Comparison of ENCODE assay signal across 1 cellular context in the genomic region with DNA sequence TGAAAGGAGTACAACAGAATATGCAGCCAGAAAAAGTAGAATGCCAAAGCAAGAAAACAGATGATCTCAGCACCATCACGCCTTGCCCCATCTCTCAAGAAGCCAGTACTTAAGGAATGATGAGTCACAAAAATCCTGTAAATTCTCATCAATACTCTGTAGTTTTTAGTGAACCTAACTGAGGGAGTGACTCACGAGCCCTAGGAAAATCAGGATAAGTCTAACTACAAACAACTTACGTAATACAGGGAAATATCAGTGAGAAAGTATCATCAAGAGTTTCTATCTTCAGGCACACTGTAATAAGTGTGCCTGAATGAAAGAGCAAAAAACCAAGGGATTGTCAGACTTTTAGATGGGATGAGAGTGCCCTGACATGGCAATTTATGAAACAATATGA.
TF ChIP-seq lines count a peak whose summit lies in the region.

No MANE protein-coding gene starts in this region.

TF ChIP-seq in HCT116, 20 proteins besides CTCF, POLR2A, EP300 and RAD21:
- TF ChIP-seq, protein P1, sequence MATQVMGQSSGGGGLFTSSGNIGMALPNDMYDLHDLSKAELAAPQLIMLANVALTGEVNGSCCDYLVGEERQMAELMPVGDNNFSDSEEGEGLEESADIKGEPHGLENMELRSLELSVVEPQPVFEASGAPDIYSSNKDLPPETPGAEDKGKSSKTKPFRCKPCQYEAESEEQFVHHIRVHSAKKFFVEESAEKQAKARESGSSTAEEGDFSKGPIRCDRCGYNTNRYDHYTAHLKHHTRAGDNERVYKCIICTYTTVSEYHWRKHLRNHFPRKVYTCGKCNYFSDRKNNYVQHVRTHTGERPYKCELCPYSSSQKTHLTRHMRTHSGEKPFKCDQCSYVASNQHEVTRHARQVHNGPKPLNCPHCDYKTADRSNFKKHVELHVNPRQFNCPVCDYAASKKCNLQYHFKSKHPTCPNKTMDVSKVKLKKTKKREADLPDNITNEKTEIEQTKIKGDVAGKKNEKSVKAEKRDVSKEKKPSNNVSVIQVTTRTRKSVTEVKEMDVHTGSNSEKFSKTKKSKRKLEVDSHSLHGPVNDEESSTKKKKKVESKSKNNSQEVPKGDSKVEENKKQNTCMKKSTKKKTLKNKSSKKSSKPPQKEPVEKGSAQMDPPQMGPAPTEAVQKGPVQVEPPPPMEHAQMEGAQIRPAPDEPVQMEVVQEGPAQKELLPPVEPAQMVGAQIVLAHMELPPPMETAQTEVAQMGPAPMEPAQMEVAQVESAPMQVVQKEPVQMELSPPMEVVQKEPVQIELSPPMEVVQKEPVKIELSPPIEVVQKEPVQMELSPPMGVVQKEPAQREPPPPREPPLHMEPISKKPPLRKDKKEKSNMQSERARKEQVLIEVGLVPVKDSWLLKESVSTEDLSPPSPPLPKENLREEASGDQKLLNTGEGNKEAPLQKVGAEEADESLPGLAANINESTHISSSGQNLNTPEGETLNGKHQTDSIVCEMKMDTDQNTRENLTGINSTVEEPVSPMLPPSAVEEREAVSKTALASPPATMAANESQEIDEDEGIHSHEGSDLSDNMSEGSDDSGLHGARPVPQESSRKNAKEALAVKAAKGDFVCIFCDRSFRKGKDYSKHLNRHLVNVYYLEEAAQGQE (IDR thresholded peaks at IDR 0.05; ENCODE audit: low read depth), result no peak
- peak; percentile 82 for TF ChIP-seq CBX3 (IDR thresholded peaks at IDR 0.05; ENCODE audit: low read depth)
- TF ChIP-seq YY1 (IDR thresholded peaks at IDR 0.05; ENCODE audit: extremely low read depth, insufficient replicate concordance, low read depth, low read length), result no peak
- TF ChIP-seq EGR1 (IDR thresholded peaks at IDR 0.05; ENCODE audit: low read depth), result peak; percentile 59
- TF ChIP-seq, protein P2, sequence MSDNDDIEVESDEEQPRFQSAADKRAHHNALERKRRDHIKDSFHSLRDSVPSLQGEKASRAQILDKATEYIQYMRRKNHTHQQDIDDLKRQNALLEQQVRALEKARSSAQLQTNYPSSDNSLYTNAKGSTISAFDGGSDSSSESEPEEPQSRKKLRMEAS (IDR thresholded peaks at IDR 0.05), result peak; percentile 49; the same call in 1 of the 2 replicates
- TF ChIP-seq ZNF274 (IDR thresholded peaks at IDR 0.05; ENCODE audit: low read depth, low read length), result no peak
- TF ChIP-seq EZH2phosphoT487 (IDR thresholded peaks at IDR 0.05; ENCODE audit: borderline replicate concordance), result no peak
- TF ChIP-seq EZH2 (IDR thresholded peaks at IDR 0.05), result no peak
- TF ChIP-seq ZFX (IDR thresholded peaks at IDR 0.05), result no peak
- TF ChIP-seq CEBPB (IDR thresholded peaks at IDR 0.05; ENCODE audit: low read depth), result peak; percentile 93
- TF ChIP-seq ELF1 (IDR thresholded peaks at IDR 0.05; ENCODE audit: borderline replicate concordance, low read depth), result no peak; the same call in 1 of the 2 replicates
- TF ChIP-seq, protein P3, sequence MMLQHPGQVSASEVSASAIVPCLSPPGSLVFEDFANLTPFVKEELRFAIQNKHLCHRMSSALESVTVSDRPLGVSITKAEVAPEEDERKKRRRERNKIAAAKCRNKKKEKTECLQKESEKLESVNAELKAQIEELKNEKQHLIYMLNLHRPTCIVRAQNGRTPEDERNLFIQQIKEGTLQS (IDR thresholded peaks at IDR 0.05), result peak; percentile 75
- peak; percentile 28; the same call in 1 of the 2 replicates for TF ChIP-seq POLR2AphosphoS5 (IDR thresholded peaks at IDR 0.05; ENCODE audit: low read depth, low read length)
- peak; percentile 91 for TF ChIP-seq FOSL1 (IDR thresholded peaks at IDR 0.05; ENCODE audit: low read depth)
- TF ChIP-seq ZBTB33 (IDR thresholded peaks at IDR 0.05; ENCODE audit: extremely low read depth, insufficient replicate concordance, low read length), result no peak
- TF ChIP-seq SRF (IDR thresholded peaks at IDR 0.05; ENCODE audit: low read depth), result peak; percentile 53; the same call in 1 of the 2 replicates
- TF ChIP-seq SIN3A (IDR thresholded peaks at IDR 0.05; ENCODE audit: low read depth), result peak; percentile 62; the same call in 1 of the 2 replicates
- peak; percentile 91 for TF ChIP-seq SP1 (IDR thresholded peaks at IDR 0.05; ENCODE audit: low read depth)
- TF ChIP-seq JUND (IDR thresholded peaks at IDR 0.05), result peak; percentile 95
- TF ChIP-seq TCF7L2 (IDR thresholded peaks at IDR 0.05; ENCODE audit: borderline replicate concordance, extremely low read depth, insufficient read depth, insufficient read length), result no peak
